ENCODE assay signal across 8 cellular contexts in the genomic region with DNA sequence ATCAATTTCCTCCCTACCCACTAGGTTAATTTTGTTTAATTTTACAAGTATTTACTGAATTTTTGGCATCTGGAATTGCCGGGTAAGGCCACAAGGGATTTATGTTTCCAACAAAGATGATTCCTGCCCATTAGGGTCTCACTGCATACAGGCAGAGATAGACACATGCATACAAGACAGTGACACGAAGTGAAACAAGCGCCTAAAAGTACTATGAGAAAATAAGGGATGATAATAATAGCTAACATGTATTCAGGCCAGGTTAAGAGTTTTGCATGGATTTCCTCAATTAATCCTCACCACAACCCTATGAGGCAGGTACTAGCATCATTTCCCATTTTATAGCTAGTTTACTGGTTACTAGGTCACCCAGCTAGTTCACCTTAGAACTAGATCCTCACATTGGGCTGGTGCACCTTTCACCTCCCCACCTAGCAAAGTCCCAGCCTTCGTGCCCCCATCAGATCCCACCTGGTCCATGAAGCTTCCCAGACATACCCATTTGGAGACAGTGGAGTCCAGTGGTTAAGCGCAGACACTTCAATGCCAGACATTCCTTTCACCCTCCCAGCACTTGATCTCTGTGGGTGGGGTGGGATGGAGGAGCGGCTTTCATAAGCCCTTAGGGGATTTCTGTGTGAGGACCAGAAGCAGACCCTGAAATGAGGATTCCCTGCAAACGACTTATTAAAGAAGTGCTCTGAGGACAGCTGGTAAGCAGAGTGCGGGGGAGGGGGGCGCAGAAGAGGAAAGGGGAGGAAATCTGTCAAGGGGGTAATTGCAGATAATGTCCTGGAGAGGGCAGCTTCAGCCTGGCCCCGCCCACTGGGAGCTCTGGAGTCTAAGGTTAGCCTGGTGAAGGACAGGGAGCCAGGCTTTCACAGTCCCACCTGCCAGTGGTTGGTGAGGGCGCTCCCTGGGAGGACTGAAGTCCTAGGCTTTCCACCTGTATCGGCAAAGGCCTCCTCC. TPM values are rescaled to one million over a fixed set of nuclear protein-coding genes. Genes with fewer than 3 reads are reported as not detected.
DNase-seq lines count a peak whose midpoint lies in the region; ATAC-seq lines count a peak whose summit lies in the region.

No MANE protein-coding gene starts in this region.

- POLR2A ChIA-PET in activated CD4-positive, alpha-beta memory T cell treated with anti-CD3 and anti-CD28 coated beads, Interleukin-2, amount 10 ng/mL, durations not matched to agents 7 days and 5 days (lab: Charles Lee), result interaction anchor here (1.1 to 1.3 kb wide), 2 partner anchors 17 to 58 kb away, joined by 3 to 4 read pairs; no protein-coding TSS in a partner anchor

- no peak overlapping the region for H3K4me3 ChIP-seq in right cardiac atrium (ENCODE audit: low read length)

- ATAC-seq in right cardiac atrium (peak in 1 of 2 donors; percentile 55), HG02759 (IDR thresholded peaks at IDR 0.05; ENCODE audit: unreplicated experiment) (no peak), HG03354 (IDR thresholded peaks at IDR 0.05; ENCODE audit: poor library complexity, severe bottlenecking, unreplicated experiment) (no peak)
- peak; percentile 56 for ATAC-seq in stimulated activated naive CD8-positive, alpha-beta T cell treated with anti-CD3 and anti-CD28 coated beads, Interleukin-15, Interleukin-2, amounts not matched to agents 100 U/mL and 50 U/mL, for 24 hours

- H3K27me3 Mint-ChIP-seq in activated CD4-positive, alpha-beta memory T cell treated with anti-CD3 and anti-CD28 coated beads, Interleukin-2, amount 10 ng/mL, durations not matched to agents 7 days and 5 days, result peaks cover 3% of the 10 kb centered on the region

- CTCF ChIA-PET in activated CD4-positive, alpha-beta memory T cell treated with anti-CD3 and anti-CD28 coated beads, Interleukin-2, amount 10 ng/mL, durations not matched to agents 7 days and 5 days (lab: Charles Lee), result interaction anchor here (0.9 to 1.6 kb wide), 3 partner anchors 15 to 66 kb away, joined by 3 to 4 read pairs (median 3); no protein-coding TSS in a partner anchor

- H3K27me3 ChIP-seq in right cardiac atrium (ENCODE audit: control insufficient read depth, insufficient read depth), result no peaks in the 10 kb centered on the region

- peak; percentile 19 for DNase-seq in NCI-H1694 (lab: John Stamatoyannopoulos, UW)
- no peak for DNase-seq in NCI-H1694 treated with DMSO at 0.1 percent for 48 hours (lab: John Stamatoyannopoulos, UW)
- DNase-seq in NCI-H2227 (lab: John Stamatoyannopoulos, UW; ENCODE audit: unreplicated experiment), result peak; percentile 61
- DNase-seq in activated CD4-positive, alpha-beta memory T cell treated with anti-CD3 and anti-CD28 coated beads, Interleukin-2, amount 10 ng/mL, durations not matched to agents 7 days and 5 days, result peak; percentile 38
- peak in 2 of 3 donors; percentile 22 to 47 for DNase-seq in right cardiac atrium
- DNase-seq in stimulated activated naive CD8-positive, alpha-beta T cell treated with anti-CD3 and anti-CD28 coated beads, Interleukin-15, Interleukin-2, amounts not matched to agents 100 U/mL and 50 U/mL, for 24 hours, result peak; percentile 66

- H3K4me1 Mint-ChIP-seq in activated CD4-positive, alpha-beta memory T cell treated with anti-CD3 and anti-CD28 coated beads, Interleukin-2, amount 10 ng/mL, durations not matched to agents 7 days and 5 days, result peaks cover 14% of the 10 kb centered on the region

- no peaks in the 10 kb centered on the region for H3K36me3 Mint-ChIP-seq in activated CD4-positive, alpha-beta memory T cell treated with anti-CD3 and anti-CD28 coated beads, Interleukin-2, amount 10 ng/mL, durations not matched to agents 7 days and 5 days (ENCODE audit: low read depth)

- H3K27ac Mint-ChIP-seq in activated CD4-positive, alpha-beta memory T cell treated with anti-CD3 and anti-CD28 coated beads, Interleukin-2, amount 10 ng/mL, durations not matched to agents 7 days and 5 days, result no peak overlapping the region

- intact Hi-C loops in right cardiac atrium (cut with DNase I), result loop anchor here in 2 of 4 donors (10.0 kb wide), 2 partner anchors 64 to 96 kb away; partner anchors contain the start of genes STAMBP (in 1 of the 2) and TET3 (in 1 of the 2)

- no peaks in the 10 kb centered on the region for H3K9me3 Mint-ChIP-seq in activated CD4-positive, alpha-beta memory T cell treated with anti-CD3 and anti-CD28 coated beads, Interleukin-2, amount 10 ng/mL, durations not matched to agents 7 days and 5 days

- H3K27ac ChIP-seq in right cardiac atrium (ENCODE audit: low read length), result no peak overlapping the region

- H3K4me3 Mint-ChIP-seq in activated CD4-positive, alpha-beta memory T cell treated with anti-CD3 and anti-CD28 coated beads, Interleukin-2, amount 10 ng/mL, durations not matched to agents 7 days and 5 days, result no peak overlapping the region

- 41% methylated on average over 12 of the region's 12 CpGs for WGBS in right cardiac atrium

- no peaks in the 10 kb centered on the region for H3K4me1 ChIP-seq in right cardiac atrium (ENCODE audit: control insufficient read depth, insufficient read depth, low read length)

- H3K9me3 ChIP-seq in right cardiac atrium (ENCODE audit: control insufficient read depth, low read length), result no peaks in the 10 kb centered on the region

RNA-seq across cellular contexts. Expression of gene DGUOK, which starts 5.8 kb away (rescaled TPM):
- total RNA-seq in activated CD4-positive, alpha-beta memory T cell treated with anti-CD3 and anti-CD28 coated beads, Interleukin-2, amount 10 ng/mL, durations not matched to agents 7 days and 5 days, result 10 to 100 TPM; 75.6 to 76.3 TPM
- total RNA-seq in right cardiac atrium, result 10 to 100 TPM; 20.2 to 29.0 (median 26.7) TPM
- 47.4 TPM for polyA plus RNA-seq in right cardiac atrium

RNA-seq across cellular contexts. Expression of gene ACTG2, which starts 28.1 kb away (rescaled TPM):
- total RNA-seq in activated CD4-positive, alpha-beta memory T cell treated with anti-CD3 and anti-CD28 coated beads, Interleukin-2, amount 10 ng/mL, durations not matched to agents 7 days and 5 days, result not detected
- total RNA-seq in right cardiac atrium, result 10 to 100 TPM in 1 of 4 donors, 1 to 10 TPM in 3; 1.4 to 26.4 (median 5.2) TPM
- 33.6 TPM for polyA plus RNA-seq in right cardiac atrium
